44 cellular contexts compared by ENCODE assay signal in the genomic region with DNA sequence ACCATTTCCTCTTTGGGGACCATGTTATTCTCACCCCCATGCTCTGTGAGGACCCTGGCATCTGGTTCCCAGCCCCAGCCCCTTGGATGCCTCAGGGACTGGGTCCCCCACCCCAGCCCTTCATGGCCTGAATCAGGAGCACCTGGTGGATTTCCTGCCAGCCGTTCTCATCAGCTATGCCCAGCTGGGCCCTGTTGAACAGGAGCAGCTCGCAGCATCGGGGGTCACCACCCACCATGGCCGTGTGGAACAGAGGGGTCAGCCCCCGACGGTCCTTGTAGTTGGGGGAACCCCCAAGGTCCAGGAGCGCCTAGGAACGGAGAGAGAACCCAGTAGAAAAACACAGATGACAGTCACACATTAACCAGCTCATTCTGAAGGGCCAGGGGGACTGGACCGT. TPM values are rescaled to one million over a fixed set of nuclear protein-coding genes. Genes with fewer than 3 reads are reported as not detected.
"Had no signal": no experiment of that assay in that cellular context is flagged by ENCODE, and none has a peak within 500 bp of the region (broad histone marks: within the 10 kb centered on the region; RNA-seq: fewer than 3 reads in every experiment).

No MANE protein-coding gene starts in this region.

- H3K27me3 ChIP-seq: adrenal gland, ascending aorta, body of pancreas, brain microvascular endothelial cell had no signal

- H3K9me3 Mint-ChIP-seq: activated naive CD4-positive, alpha-beta T cell treated with anti-CD3 and anti-CD28 coated beads for 36 hours; activated naive CD4-positive, alpha-beta T cell treated with anti-CD3 and anti-CD28 coated beads, Interleukin-2, amount 10 ng/mL, durations not matched to agents 7 days and 5 days; activated naive CD4-positive, alpha-beta T cell treated with anti-CD3 and anti-CD28 coated beads, Interleukin-2, amount 50 U/mL, for 24 hours; activated naive CD4-positive, alpha-beta T cell treated with anti-CD3 and anti-CD28 coated beads, Interleukin-2, amount 50 U/mL, for 72 hours; activated naive CD8-positive, alpha-beta T cell treated with anti-CD3 and anti-CD28 coated beads for 36 hours; activated naive CD8-positive, alpha-beta T cell treated with anti-CD3 and anti-CD28 coated beads, Interleukin-2, amount 10 ng/mL, durations not matched to agents 7 days and 5 days; activated naive CD8-positive, alpha-beta T cell treated with anti-CD3 and anti-CD28 coated beads, Interleukin-2, amount 50 U/mL, for 24 hours; activated T-cell treated with anti-CD3 and anti-CD28 coated beads, Interleukin-2, amount 50 U/mL, for 24 hours; activated T-cell treated with anti-CD3 and anti-CD28 coated beads, Interleukin-2, amount 50 U/mL, for 4 hours; activated T-cell treated with anti-CD3 and anti-CD28 coated beads, Interleukin-2, amount 50 U/mL, for 72 hours; activated T-helper 1 cell treated with anti-CD3 and anti-CD28 coated beads, Interleukin-12 subunit alpha, Interleukin-12 subunit beta, Interleukin-2, Interleukin-4 antibody, amounts not matched to agents 30 ng/mL and 10 ng/mL and 1 ng/mL, durations not matched to agents 14 hours and 24 hours and 36 hours; activated T-helper 17 cell treated with anti-CD3 and anti-CD28 coated beads, Interleukin-2, amount 50 U/mL, for 72 hours; activated T-helper 2 cell treated with anti-CD3 and anti-CD28 coated beads, Interferon-gamma antibody, Interleukin-2, Interleukin-4, amounts not matched to agents 10 μg/mL and 5 μg/mL and 100 μg/mL, durations not matched to agents 14 hours and 24 hours and 36 hours; central memory CD8-positive, alpha-beta T cell had no signal

- H3K4me3 Mint-ChIP-seq: activated naive CD4-positive, alpha-beta T cell treated with anti-CD3 and anti-CD28 coated beads for 36 hours; activated naive CD4-positive, alpha-beta T cell treated with anti-CD3 and anti-CD28 coated beads, Interleukin-2, amount 10 ng/mL, durations not matched to agents 7 days and 5 days; activated naive CD4-positive, alpha-beta T cell treated with anti-CD3 and anti-CD28 coated beads, Interleukin-2, amount 50 U/mL, for 24 hours; activated naive CD8-positive, alpha-beta T cell; activated naive CD8-positive, alpha-beta T cell treated with anti-CD3 and anti-CD28 coated beads for 36 hours; activated naive CD8-positive, alpha-beta T cell treated with anti-CD3 and anti-CD28 coated beads, Interleukin-2, amount 10 ng/mL, durations not matched to agents 7 days and 5 days; activated naive CD8-positive, alpha-beta T cell treated with anti-CD3 and anti-CD28 coated beads, Interleukin-2, amount 50 U/mL, for 24 hours; activated T-cell treated with anti-CD3 and anti-CD28 coated beads, Interleukin-2, amount 50 U/mL, for 24 hours; activated T-cell treated with anti-CD3 and anti-CD28 coated beads, Interleukin-2, amount 50 U/mL, for 4 hours; activated T-cell treated with anti-CD3 and anti-CD28 coated beads, Interleukin-2, amount 50 U/mL, for 72 hours; activated T-helper 1 cell treated with anti-CD3 and anti-CD28 coated beads, Interleukin-12 subunit alpha, Interleukin-12 subunit beta, Interleukin-2, Interleukin-4 antibody, amounts not matched to agents 30 ng/mL and 10 ng/mL and 1 ng/mL, durations not matched to agents 14 hours and 24 hours and 36 hours; activated T-helper 17 cell treated with anti-CD3 and anti-CD28 coated beads, Interleukin-2, amount 50 U/mL, for 72 hours; brain; central memory CD8-positive, alpha-beta T cell had no signal

- FAIRE-seq: astrocyte, bronchial epithelial cell had no signal

- H3K4me3 ChIP-seq: adrenal gland, ascending aorta, body of pancreas, breast epithelium, cardiac muscle cell had no signal

- H3K36me3 Mint-ChIP-seq: activated naive CD4-positive, alpha-beta T cell treated with anti-CD3 and anti-CD28 coated beads, Interleukin-2, amount 10 ng/mL, durations not matched to agents 7 days and 5 days; activated naive CD4-positive, alpha-beta T cell treated with anti-CD3 and anti-CD28 coated beads, Interleukin-2, amount 50 U/mL, for 24 hours; activated naive CD4-positive, alpha-beta T cell treated with anti-CD3 and anti-CD28 coated beads, Interleukin-2, amount 50 U/mL, for 72 hours; activated naive CD8-positive, alpha-beta T cell; activated naive CD8-positive, alpha-beta T cell treated with anti-CD3 and anti-CD28 coated beads for 36 hours; activated naive CD8-positive, alpha-beta T cell treated with anti-CD3 and anti-CD28 coated beads, Interleukin-2, amount 10 ng/mL, durations not matched to agents 7 days and 5 days had no signal

- ATAC-seq: activated naive CD4-positive, alpha-beta T cell treated with anti-CD3 and anti-CD28 coated beads, Interleukin-2, amount 50 U/mL, for 72 hours; activated naive CD8-positive, alpha-beta T cell treated with anti-CD3 and anti-CD28 coated beads, Interleukin-2, amount 50 U/mL, for 24 hours; activated T-cell treated with anti-CD3 and anti-CD28 coated beads, Interleukin-2, amount 50 U/mL, for 4 hours; activated T-cell treated with anti-CD3 and anti-CD28 coated beads, Interleukin-2, amount 50 U/mL, for 72 hours; activated T-helper 17 cell treated with anti-CD3 and anti-CD28 coated beads, Interleukin-2, amount 50 U/mL, for 72 hours; body of pancreas had no signal

- H3K27ac Mint-ChIP-seq: activated naive CD4-positive, alpha-beta T cell treated with anti-CD3 and anti-CD28 coated beads for 36 hours; activated naive CD4-positive, alpha-beta T cell treated with anti-CD3 and anti-CD28 coated beads, Interleukin-2, amount 10 ng/mL, durations not matched to agents 7 days and 5 days; activated naive CD4-positive, alpha-beta T cell treated with anti-CD3 and anti-CD28 coated beads, Interleukin-2, amount 50 U/mL, for 24 hours; activated naive CD4-positive, alpha-beta T cell treated with anti-CD3 and anti-CD28 coated beads, Interleukin-2, amount 50 U/mL, for 72 hours; activated naive CD8-positive, alpha-beta T cell; activated naive CD8-positive, alpha-beta T cell treated with anti-CD3 and anti-CD28 coated beads for 36 hours; activated naive CD8-positive, alpha-beta T cell treated with anti-CD3 and anti-CD28 coated beads, Interleukin-2, amount 10 ng/mL, durations not matched to agents 7 days and 5 days; activated naive CD8-positive, alpha-beta T cell treated with anti-CD3 and anti-CD28 coated beads, Interleukin-2, amount 50 U/mL, for 24 hours; activated T-cell treated with anti-CD3 and anti-CD28 coated beads, Interleukin-2, amount 50 U/mL, for 24 hours; activated T-cell treated with anti-CD3 and anti-CD28 coated beads, Interleukin-2, amount 50 U/mL, for 72 hours; activated T-helper 1 cell treated with anti-CD3 and anti-CD28 coated beads, Interleukin-12 subunit alpha, Interleukin-12 subunit beta, Interleukin-2, Interleukin-4 antibody, amounts not matched to agents 30 ng/mL and 10 ng/mL and 1 ng/mL, durations not matched to agents 14 hours and 24 hours and 36 hours; activated T-helper 17 cell treated with anti-CD3 and anti-CD28 coated beads, Interleukin-2, amount 50 U/mL, for 72 hours; activated T-helper 2 cell treated with anti-CD3 and anti-CD28 coated beads, Interferon-gamma antibody, Interleukin-2, Interleukin-4, amounts not matched to agents 10 μg/mL and 5 μg/mL and 100 μg/mL, durations not matched to agents 14 hours and 24 hours and 36 hours had no signal

- DNase-seq: activated effector memory CD4-positive, alpha-beta T cell treated with anti-CD3 and anti-CD28 coated beads, Interleukin-2, amount 50 U/mL, for 16 hours; activated effector memory CD4-positive, alpha-beta T cell treated with Interleukin-2 at 50 U/mL for 16 hours; activated gamma-delta T cell; activated gamma-delta T cell treated with Interleukin-2 at 50 U/mL for 16 hours; activated naive CD4-positive, alpha-beta T cell; activated naive CD4-positive, alpha-beta T cell treated with anti-CD3 and anti-CD28 coated beads for 36 hours; activated naive CD4-positive, alpha-beta T cell treated with anti-CD3 and anti-CD28 coated beads, Interleukin-2, amount 10 ng/mL, durations not matched to agents 7 days and 5 days; activated naive CD4-positive, alpha-beta T cell treated with anti-CD3 and anti-CD28 coated beads, Interleukin-2, amount 50 U/mL, for 16 hours; activated naive CD4-positive, alpha-beta T cell treated with Interleukin-2 at 50 U/mL for 16 hours; activated naive CD8-positive, alpha-beta T cell treated with anti-CD3 and anti-CD28 coated beads for 36 hours; activated naive CD8-positive, alpha-beta T cell treated with anti-CD3 and anti-CD28 coated beads, Interleukin-2, amount 10 ng/mL, durations not matched to agents 7 days and 5 days; activated naive CD8-positive, alpha-beta T cell treated with anti-CD3 and anti-CD28 coated beads, Interleukin-2, amount 50 U/mL, for 24 hours; activated T-cell treated with anti-CD3 and anti-CD28 coated beads, Interleukin-2, amount 50 U/mL, for 1 hour; activated T-cell treated with anti-CD3 and anti-CD28 coated beads, Interleukin-2, amount 50 U/mL, for 24 hours; activated T-cell treated with anti-CD3 and anti-CD28 coated beads, Interleukin-2, amount 50 U/mL, for 4 hours; activated T-cell treated with anti-CD3 and anti-CD28 coated beads, Interleukin-2, amount 50 U/mL, for 48 hours; activated T-cell treated with anti-CD3 and anti-CD28 coated beads, Interleukin-2, amount 50 U/mL, for 72 hours; adrenal gland; amniotic stem cell; amygdala; anterior cingulate cortex; aorta; body of pancreas; brain microvascular endothelial cell; caudate nucleus; central memory CD4-positive, alpha-beta T cell; cerebellar nuclear complex had no signal

- H3K9me3 ChIP-seq: adrenal gland, ascending aorta, body of pancreas, breast epithelium had no signal

- H3K4me1 Mint-ChIP-seq: activated T-helper 17 cell treated with anti-CD3 and anti-CD28 coated beads, Interleukin-2, amount 50 U/mL, for 72 hours had no signal

- H3K27ac ChIP-seq: adrenal gland, ascending aorta, body of pancreas, brain microvascular endothelial cell, breast epithelium, cardiac muscle cell had no signal

- H3K36me3 ChIP-seq: adrenal gland, ascending aorta, brain microvascular endothelial cell, breast epithelium, cardiac muscle cell had no signal

- H3K4me1 ChIP-seq: adrenal gland, ascending aorta, body of pancreas, breast epithelium had no signal

RNA-seq across cellular contexts. Expression of gene SHANK1, which starts 7.8 kb away (rescaled TPM):
- total RNA-seq: activated naive CD4-positive, alpha-beta T cell treated with anti-CD3 and anti-CD28 coated beads for 36 hours; activated naive CD8-positive, alpha-beta T cell treated with anti-CD3 and anti-CD28 coated beads, Interleukin-2, amount 10 ng/mL, durations not matched to agents 7 days and 5 days; activated T-helper 1 cell treated with anti-CD3 and anti-CD28 coated beads, Interleukin-12 subunit alpha, Interleukin-12 subunit beta, Interleukin-2, Interleukin-4 antibody, amounts not matched to agents 30 ng/mL and 10 ng/mL and 1 ng/mL, durations not matched to agents 14 hours and 24 hours and 36 hours; activated T-helper 17 cell treated with anti-CD3 and anti-CD28 coated beads, Interleukin-2, amount 50 U/mL, for 72 hours; activated T-helper 2 cell treated with anti-CD3 and anti-CD28 coated beads, Interferon-gamma antibody, Interleukin-2, Interleukin-4, amounts not matched to agents 10 μg/mL and 5 μg/mL and 100 μg/mL, durations not matched to agents 14 hours and 24 hours and 36 hours; astrocyte; bronchial epithelial cell had no signal

RNA-seq across cellular contexts. Expression of gene CLEC11A, which starts 11.4 kb away (rescaled TPM):
- total RNA-seq: ascending aorta, astrocyte had no signal

RNA-seq across cellular contexts. Expression of gene GPR32, which starts 58.5 kb away (rescaled TPM):
- total RNA-seq: activated naive CD4-positive, alpha-beta T cell treated with anti-CD3 and anti-CD28 coated beads for 36 hours; activated naive CD4-positive, alpha-beta T cell treated with anti-CD3 and anti-CD28 coated beads, Interleukin-2, amount 50 U/mL, for 72 hours; activated naive CD8-positive, alpha-beta T cell treated with anti-CD3 and anti-CD28 coated beads for 36 hours; activated naive CD8-positive, alpha-beta T cell treated with anti-CD3 and anti-CD28 coated beads, Interleukin-2, amount 10 ng/mL, durations not matched to agents 7 days and 5 days; activated T-cell treated with anti-CD3 and anti-CD28 coated beads, Interleukin-2, amount 50 U/mL, for 4 hours; activated T-cell treated with anti-CD3 and anti-CD28 coated beads, Interleukin-2, amount 50 U/mL, for 72 hours; activated T-helper 1 cell treated with anti-CD3 and anti-CD28 coated beads, Interleukin-12 subunit alpha, Interleukin-12 subunit beta, Interleukin-2, Interleukin-4 antibody, amounts not matched to agents 30 ng/mL and 10 ng/mL and 1 ng/mL, durations not matched to agents 14 hours and 24 hours and 36 hours; activated T-helper 17 cell treated with anti-CD3 and anti-CD28 coated beads, Interleukin-2, amount 50 U/mL, for 72 hours; activated T-helper 2 cell treated with anti-CD3 and anti-CD28 coated beads, Interferon-gamma antibody, Interleukin-2, Interleukin-4, amounts not matched to agents 10 μg/mL and 5 μg/mL and 100 μg/mL, durations not matched to agents 14 hours and 24 hours and 36 hours; adrenal gland; aorta; ascending aorta; astrocyte; body of pancreas; breast epithelium; bronchial epithelial cell; cardiac muscle cell; cardiac septum; cerebellum; chondrocyte had no signal
- polyA plus RNA-seq: adipose tissue, adrenal gland, aorta, cardiac muscle cell had no signal
